ENCODE assay signal across 9 cellular contexts in the genomic region with DNA sequence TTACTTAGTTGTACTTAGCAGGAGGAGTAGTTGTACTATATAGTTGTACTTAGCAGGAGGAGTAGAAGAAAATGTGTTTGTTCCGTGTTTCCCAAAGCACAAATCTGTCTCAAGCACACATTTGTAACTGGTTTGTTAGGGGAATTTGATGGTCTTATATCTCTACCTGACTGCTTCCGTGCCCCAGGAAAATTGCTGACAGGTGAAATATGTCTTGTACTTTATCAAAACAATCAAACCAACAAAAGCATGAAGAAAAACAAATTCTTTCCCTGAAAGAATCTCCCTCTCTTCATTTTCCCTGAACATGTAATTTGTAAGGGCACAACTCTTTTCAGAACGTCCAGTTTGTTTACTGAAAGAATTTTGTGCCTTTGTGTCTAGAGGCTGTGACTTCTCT.
"Had no signal": no experiment of that assay in that cellular context is flagged by ENCODE, and none has a peak within 500 bp of the region (broad histone marks: within the 10 kb centered on the region; RNA-seq: fewer than 3 reads in every experiment).

No MANE protein-coding gene starts in this region.

- H2AFZ ChIP-seq: GM23338 had no signal

- DNase-seq: H9, HCEC 1CT, Karpas-422, KBM-7 had no signal

- H3K4me3 ChIP-seq: GM23338 had no signal

- ATAC-seq: GM23338 had no signal

- H3K4me2 ChIP-seq: GM23338, KMS-11 had no signal

- FAIRE-seq: H1, H54, HTR-8/SVneo had no signal

- H3K27ac ChIP-seq: KMS-11 had no signal

- H3K9ac ChIP-seq: KMS-11 had no signal
